ENCODE assay signal across 6 cellular contexts in genomic region chr7:44087914-44088838, GRCh38. TPM values are rescaled to one million over a fixed set of nuclear protein-coding genes. Genes with fewer than 3 reads are reported as not detected.
A peak's percentile ranks its signal among the peaks of the same experiment; 100 is the strongest.
DNase-seq lines count a peak whose midpoint lies in the region; ATAC-seq and TF ChIP-seq lines count a peak whose summit lies in the region.

No MANE protein-coding gene starts in this region.

- peak overlapping the region; percentile 48 for H2BK5ac ChIP-seq in neuronal stem cell (ENCODE audit: low read length)

- peak overlapping the region; percentile 63; the same call in 1 of the 2 replicates for H2AFZ ChIP-seq in GM23338
- peak overlapping the region; percentile 82 for H2AFZ ChIP-seq in neuronal stem cell (ENCODE audit: low read length)

- no peaks in the 10 kb centered on the region for H3K9me2 ChIP-seq in GM23338 (ENCODE audit: insufficient read depth)

- H3K27me3 ChIP-seq in GM23338 (ENCODE audit: insufficient read depth): peaks cover 4% of the 10 kb centered on the region; the same call in 1 of the 2 replicates
- peaks cover 0 to 16% (median 4%) of the 10 kb centered on the region in 3 experiments for H3K27me3 ChIP-seq in neuronal stem cell (ENCODE audit: control insufficient read depth in 3 of 3, insufficient read depth in 3 of 3, low read depth in 1 of 3, low read length in 3 of 3)

- H3K4me2 ChIP-seq in GM23338 (no peak overlapping the region), neuronal stem cell (ENCODE audit: insufficient read depth, low read length, poor library complexity, severe bottlenecking) (no peak overlapping the region)

- no peak overlapping the region for H4K91ac ChIP-seq in neuronal stem cell (ENCODE audit: low read depth, low read length, poor library complexity)

- no peak for DNase-seq in GM23338 (ENCODE audit: low spot score)
- no peak for DNase-seq in neuronal stem cell (ENCODE audit: low spot score)
- no peak for DNase-seq in NCI-H1436 treated with DMSO at 0.1 percent for 48 hours (lab: John Stamatoyannopoulos, UW)
- DNase-seq in NCI-H345 treated with DMSO at 0.1 percent for 48 hours (lab: John Stamatoyannopoulos, UW; ENCODE audit: unreplicated experiment): no peak
- DNase-seq in COLO668 (lab: John Stamatoyannopoulos, UW; ENCODE audit: unreplicated experiment): no peak

- H4K20me1 ChIP-seq in GM23338 (replicated peaks; ENCODE audit: insufficient read depth): no peaks in the 10 kb centered on the region

- no peaks in the 10 kb centered on the region for H3K36me3 ChIP-seq in GM23338 (ENCODE audit: insufficient read depth)
- no peaks in the 10 kb centered on the region for H3K36me3 ChIP-seq in neuronal stem cell (replicated peaks in 1 of 2; ENCODE audit: control insufficient read depth in 2 of 2, insufficient read depth in 2 of 2, low read length in 2 of 2)

- H3K27me3 Mint-ChIP-seq in GM23338 (ENCODE audit: insufficient read depth, low read depth, poor library complexity): peaks cover 23% of the 10 kb centered on the region
- H3K27me3 Mint-ChIP-seq in dendritic cell treated with granulocyte-macrophage colony-stimulating factor and Interleukin-4, amounts not matched to agents 40 ng/mL and 50 ng/mL, for 4 days: peaks cover 5% of the 10 kb centered on the region

- 0 out of 2 replicates have a peak overlapping the region, but pooled peaks have one; percentile 3 for H3K27ac Mint-ChIP-seq in GM23338
- peak overlapping the region; percentile 12 for H3K27ac Mint-ChIP-seq in dendritic cell treated with granulocyte-macrophage colony-stimulating factor and Interleukin-4, amounts not matched to agents 40 ng/mL and 50 ng/mL, for 4 days

- no peaks in the 10 kb centered on the region for H3K79me1 ChIP-seq in neuronal stem cell (ENCODE audit: low read depth, low read length)

- H3K4me1 Mint-ChIP-seq in GM23338: peaks cover 11% of the 10 kb centered on the region
- H3K4me1 Mint-ChIP-seq in dendritic cell treated with granulocyte-macrophage colony-stimulating factor and Interleukin-4, amounts not matched to agents 40 ng/mL and 50 ng/mL, for 4 days (ENCODE audit: low read depth): no peaks in the 10 kb centered on the region

- no peaks in the 10 kb centered on the region for H3K79me2 ChIP-seq in GM23338 (replicated peaks; ENCODE audit: insufficient read depth)

- ATAC-seq in GM23338: peak; percentile 30

- H3K14ac ChIP-seq in neuronal stem cell (ENCODE audit: low read length): peak overlapping the region; percentile 86

- no peaks in the 10 kb centered on the region for H3F3A ChIP-seq in GM23338 (replicated peaks; ENCODE audit: low read depth)

- no CpG with 5 or more reads among the region's 20 CpGs for WGBS in neuronal stem cell (ENCODE audit: extremely low coverage in 2 of 2, insufficient read length in 2 of 2, insufficient replicate concordance in 1 of 2), 2 donors

- no peak overlapping the region for H4K8ac ChIP-seq in neuronal stem cell (ENCODE audit: low read depth, low read length)

- no peaks in the 10 kb centered on the region for H3K36me3 Mint-ChIP-seq in GM23338 (ENCODE audit: low read depth)
- H3K36me3 Mint-ChIP-seq in dendritic cell treated with granulocyte-macrophage colony-stimulating factor and Interleukin-4, amounts not matched to agents 40 ng/mL and 50 ng/mL, for 4 days (ENCODE audit: low read depth): no peaks in the 10 kb centered on the region

- intact Hi-C loops in dendritic cell treated with granulocyte-macrophage colony-stimulating factor and Interleukin-4, amounts not matched to agents 40 ng/mL and 50 ng/mL, for 4 days (cut with micrococcal nuclease): no loop called here

- no peak overlapping the region for H2BK120ac ChIP-seq in neuronal stem cell (ENCODE audit: low read depth, low read length)

- H3K9me3 Mint-ChIP-seq in GM23338: no peaks in the 10 kb centered on the region
- no peaks in the 10 kb centered on the region for H3K9me3 Mint-ChIP-seq in dendritic cell treated with granulocyte-macrophage colony-stimulating factor and Interleukin-4, amounts not matched to agents 40 ng/mL and 50 ng/mL, for 4 days

- TF ChIP-seq CTCF in GM23338 (conservative IDR thresholded peaks at IDR 0.05; ENCODE audit: low read depth in 2 of 2): no peak

- H3K4me3 ChIP-seq in GM23338: no peak overlapping the region
- no peak overlapping the region for H3K4me3 ChIP-seq in neuronal stem cell (ENCODE audit: low read length in 2 of 2)

- H3K4ac ChIP-seq in neuronal stem cell (ENCODE audit: low read length): no peak overlapping the region

- H3K9ac ChIP-seq in neuronal stem cell (ENCODE audit: low read depth, low read length, poor library complexity): no peak overlapping the region

- no peak overlapping the region for H2AK5ac ChIP-seq in neuronal stem cell (ENCODE audit: low read depth, low read length)

- H2BK15ac ChIP-seq in neuronal stem cell (ENCODE audit: low read length): peak overlapping the region; percentile 50

- no peak overlapping the region for H2BK12ac ChIP-seq in neuronal stem cell (ENCODE audit: low read length)

- H3K27ac ChIP-seq in GM23338 (ENCODE audit: low read depth) (no peak overlapping the region), neuronal stem cell (replicated peaks; ENCODE audit: low read length) (no peak overlapping the region)

- H3K23ac ChIP-seq in neuronal stem cell (ENCODE audit: low read depth, low read length, poor library complexity): no peak overlapping the region

- H3K4me1 ChIP-seq in GM23338 (ENCODE audit: insufficient read depth): 0 out of 2 replicates have a peak, but pooled peaks cover 3% of the 10 kb centered on the region
- H3K4me1 ChIP-seq in neuronal stem cell (ENCODE audit: control insufficient read depth in 2 of 2, insufficient read depth in 1 of 2, low read depth in 1 of 2, low read length in 2 of 2): no peaks in the 10 kb centered on the region

- H3K18ac ChIP-seq in neuronal stem cell (ENCODE audit: low read length): no peak overlapping the region

- H3K9me3 ChIP-seq in neuronal stem cell (replicated peaks in 1 of 2; ENCODE audit: control insufficient read depth in 2 of 2, insufficient read depth in 1 of 2, low read depth in 1 of 2, low read length in 2 of 2): no peaks in the 10 kb centered on the region

- no peak overlapping the region for H3K4me3 Mint-ChIP-seq in GM23338
- no peak overlapping the region for H3K4me3 Mint-ChIP-seq in dendritic cell treated with granulocyte-macrophage colony-stimulating factor and Interleukin-4, amounts not matched to agents 40 ng/mL and 50 ng/mL, for 4 days

TF ChIP-seq in GM23338, 12 proteins besides CTCF, POLR2A, EP300 and RAD21 (continues in another document):
- TF ChIP-seq NANOG (IDR thresholded peaks at IDR 0.05; ENCODE audit: borderline replicate concordance) (no peak), STAT1 (IDR thresholded peaks at IDR 0.05; ENCODE audit: unreplicated experiment) (no peak), EZH2phosphoT487 (IDR thresholded peaks at IDR 0.05; ENCODE audit: unreplicated experiment) (no peak), CREB1 (CRISPR knock-in tag; IDR thresholded peaks at IDR 0.05; ENCODE audit: low read depth) (no peak), ETS1 (IDR thresholded peaks at IDR 0.05) (no peak), ZNF114 (CRISPR knock-in tag; IDR thresholded peaks at IDR 0.05) (no peak), EZH2 (IDR thresholded peaks at IDR 0.05; ENCODE audit: low read depth, unreplicated experiment) (no peak)

RNA-seq across cellular contexts. Expression of gene POLM, which starts 5.8 kb away (rescaled TPM):
- 19.8 and 35.4 TPM in 2 replicates for total RNA-seq in GM23338 (2014; rRNA removed; shearing (Covaris generic))
- polyA plus RNA-seq in GM23338 (2016; fragmentation: Nextera tagmentation; extraction: Ambion mirVana): 7.1 and 8.0 TPM in 2 replicates
- polyA plus RNA-seq in neuronal stem cell (2013, experiment 1 of 2): 9.9 TPM
- polyA plus RNA-seq in neuronal stem cell (2013, experiment 2 of 2): 8.9 TPM

RNA-seq across cellular contexts. Expression of gene AEBP1, which starts 16.0 kb away (rescaled TPM):
- 36.7 and 42.0 TPM in 2 replicates for total RNA-seq in GM23338 (2014; rRNA removed; shearing (Covaris generic))
- polyA plus RNA-seq in GM23338 (2016; fragmentation: Nextera tagmentation; extraction: Ambion mirVana): 15.1 and 16.0 TPM in 2 replicates
- 24.7 TPM for polyA plus RNA-seq in neuronal stem cell (2013, experiment 1 of 2)
- polyA plus RNA-seq in neuronal stem cell (2013, experiment 2 of 2): 25.4 TPM

RNA-seq across cellular contexts. Expression of gene PGAM2, which starts 22.8 kb away (rescaled TPM):
- total RNA-seq in GM23338 (2014; rRNA removed; shearing (Covaris generic)): 0.78 and 2.9 TPM in 2 replicates
- 5.1 and 7.8 TPM in 2 replicates for polyA plus RNA-seq in GM23338 (2016; fragmentation: Nextera tagmentation; extraction: Ambion mirVana)
- 17.7 TPM for polyA plus RNA-seq in neuronal stem cell (2013, experiment 1 of 2)
- 17.9 TPM for polyA plus RNA-seq in neuronal stem cell (2013, experiment 2 of 2)

RNA-seq across cellular contexts. Expression of gene POLD2, which starts 35.2 kb away (rescaled TPM):
- total RNA-seq in GM23338 (2014; rRNA removed; shearing (Covaris generic)): 111 and 127 TPM in 2 replicates
- 101 and 108 TPM in 2 replicates for polyA plus RNA-seq in GM23338 (2016; fragmentation: Nextera tagmentation; extraction: Ambion mirVana)
- polyA plus RNA-seq in neuronal stem cell (2013, experiment 1 of 2): 157 TPM
- polyA plus RNA-seq in neuronal stem cell (2013, experiment 2 of 2): 156 TPM

RNA-seq across cellular contexts. Expression of gene DBNL, which starts 43.7 kb away (rescaled TPM):
- total RNA-seq in GM23338 (2014; rRNA removed; shearing (Covaris generic)): 44.7 and 49.4 TPM in 2 replicates
- polyA plus RNA-seq in GM23338 (2016; fragmentation: Nextera tagmentation; extraction: Ambion mirVana): 17.1 and 18.1 TPM in 2 replicates
- 14.7 TPM for polyA plus RNA-seq in neuronal stem cell (2013, experiment 1 of 2)
- 14.7 TPM for polyA plus RNA-seq in neuronal stem cell (2013, experiment 2 of 2)
